Comparison of ENCODE assay signal across 2 cellular contexts in genomic region chr19:9986787-9987281, GRCh38.
TF ChIP-seq lines count a peak whose summit lies in the region.

No MANE protein-coding gene starts in this region.

TF ChIP-seq in IMR-90, 13 proteins besides CTCF, POLR2A, EP300 and RAD21:
- TF ChIP-seq SMC3 (IDR thresholded peaks at IDR 0.05; ENCODE audit: low read depth, low read length), result no peak
- TF ChIP-seq CEBPB (IDR thresholded peaks at IDR 0.05; ENCODE audit: low read depth, low read length), result no peak

TF ChIP-seq in GM12891, 5 proteins besides CTCF, POLR2A, EP300 and RAD21:
- TF ChIP-seq POLR2AphosphoS5 (IDR thresholded peaks at IDR 0.05; ENCODE audit: low read depth, low read length) (no peak), POU2F2 (IDR thresholded peaks at IDR 0.05; ENCODE audit: low read depth, low read length) (no peak), PAX5 (IDR thresholded peaks at IDR 0.05; ENCODE audit: insufficient read depth, low read length, severe bottlenecking) (no peak), SPI1 (IDR thresholded peaks at IDR 0.05; ENCODE audit: low read depth, low read length) (no peak), TAF1 (IDR thresholded peaks at IDR 0.05; ENCODE audit: low read depth, low read length) (no peak)
